In the genomic region with DNA sequence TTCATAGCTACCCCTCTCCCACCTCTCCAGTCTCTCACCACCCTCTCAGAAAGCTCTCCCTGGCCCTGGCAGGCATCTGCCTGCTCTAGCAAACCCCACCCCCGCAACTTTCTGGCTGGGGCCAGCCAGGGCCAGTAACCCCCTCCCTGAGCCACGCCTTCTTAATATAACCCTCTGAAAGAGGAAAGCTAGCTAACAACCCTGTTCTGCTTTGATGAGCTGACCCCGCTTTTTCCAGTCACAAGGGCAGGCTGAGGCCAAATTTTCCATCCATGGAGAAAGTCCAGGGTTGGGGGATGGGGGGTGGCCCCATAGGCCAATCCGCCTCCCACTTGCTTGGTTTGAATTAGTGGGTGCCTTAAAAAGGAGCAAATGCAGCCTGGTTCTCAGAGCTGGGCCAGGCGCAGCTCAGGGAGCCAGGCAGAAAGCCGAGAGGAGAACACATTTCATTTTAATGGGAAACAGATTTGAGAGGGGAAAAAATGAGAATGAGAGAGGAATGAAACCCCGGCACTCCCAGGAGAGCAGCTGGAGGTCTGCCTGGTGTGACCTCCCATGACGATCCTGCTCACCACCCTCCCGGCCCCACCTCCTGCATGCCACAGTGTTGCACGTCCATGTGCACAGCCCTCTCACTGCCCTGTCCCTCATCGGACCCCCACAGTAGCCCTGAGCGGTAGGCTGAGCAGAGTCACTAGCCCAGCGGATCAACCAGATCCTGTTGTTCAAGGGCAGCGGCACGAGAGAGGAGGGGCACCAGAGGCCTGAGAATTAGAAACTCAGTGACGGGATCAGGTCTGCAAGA, we compare ENCODE assay signal across 9 cellular contexts.
DNase-seq lines count a peak whose midpoint lies in the region; ATAC-seq, FAIRE-seq and TF ChIP-seq lines count a peak whose summit lies in the region.
"Had no signal": no experiment of that assay in that cellular context is flagged by ENCODE, and none has a peak within 500 bp of the region (broad histone marks: within the 10 kb centered on the region; RNA-seq: fewer than 3 reads in every experiment).

No MANE protein-coding gene starts in this region.

- DNase-seq in AG09319 (ENCODE audit: extremely low read depth, low read depth) (peak; percentile 84), RCC 7860 (ENCODE audit: low spot score) (peak; percentile 53), fibroblast of pulmonary artery (ENCODE audit: low read depth) (peak; percentile 43), omental fat pad (ENCODE audit: low spot score) (no peak), NCI-H1694 (lab: John Stamatoyannopoulos, UW) (no peak), GM19240 (ENCODE audit: insufficient read length, low spot score) (no peak)
- no peak for DNase-seq in activated T-cell treated with anti-CD3 and anti-CD28 coated beads, Interleukin-2, amount 50 U/mL, for 48 hours
- DNase-seq: activated CD4-positive, alpha-beta T cell treated with anti-CD3 and anti-CD28 coated beads for 36 hours had no signal

- H3K4me3 ChIP-seq in fibroblast of pulmonary artery (replicated peaks; ENCODE audit: low read depth, low read length): no peak overlapping the region

- TF ChIP-seq CTCF in AG09319 (IDR thresholded peaks at IDR 0.05; ENCODE audit: low read depth, low read length) (no peak), fibroblast of pulmonary artery (IDR thresholded peaks at IDR 0.05; ENCODE audit: low read length, missing control alignments) (no peak), omental fat pad (IDR thresholded peaks at IDR 0.05) (no peak)

- ATAC-seq in omental fat pad (ENCODE audit: low FRiP score) (peak; percentile 26), GM18505 (IDR thresholded peaks at IDR 0.05; ENCODE audit: unreplicated experiment) (no peak)
- ATAC-seq: activated CD4-positive, alpha-beta T cell treated with anti-CD3 and anti-CD28 coated beads for 36 hours had no signal

- no peak for TF ChIP-seq POLR2A in GM18505 (IDR thresholded peaks at IDR 0.05; ENCODE audit: borderline replicate concordance, extremely low read depth, insufficient read depth, insufficient read length)

- FAIRE-seq in RCC 7860 (lab: Jason Lieb, UNC): peak; percentile 70

Comparison
In these comparisons a context has a peak if more than half of its experiments do, and no peak if none do; other contexts are left out.
1. DNase-seq: peak in AG09319 (single experiment), RCC 7860 (single experiment) and fibroblast of pulmonary artery (single experiment); none in omental fat pad (single experiment), NCI-H1694 (single experiment), activated T-cell treated with anti-CD3 and anti-CD28 coated beads, Interleukin-2, amount 50 U/mL, for 48 hours (0 of 2) and GM19240 (single experiment).